28 cellular contexts compared by ENCODE assay signal in genomic region chr6:118669561-118669960, GRCh38. TPM values are rescaled to one million over a fixed set of nuclear protein-coding genes. Genes with fewer than 3 reads are reported as not detected.
A peak's percentile ranks its signal among the peaks of the same experiment; 100 is the strongest.
DNase-seq lines count a peak whose midpoint lies in the region; ATAC-seq and TF ChIP-seq lines count a peak whose summit lies in the region.
"Had no signal": no experiment of that assay in that cellular context is flagged by ENCODE, and none has a peak within 500 bp of the region (broad histone marks: within the 10 kb centered on the region; RNA-seq: fewer than 3 reads in every experiment).

No MANE protein-coding gene starts in this region.

- no peak for ATAC-seq in GM18511 (IDR thresholded peaks at IDR 0.05; ENCODE audit: unreplicated experiment)
- ATAC-seq: activated naive CD8-positive, alpha-beta T cell treated with anti-CD3 and anti-CD28 coated beads, Interleukin-2, amount 50 U/mL, for 24 hours; gastroesophageal sphincter; pancreas had no signal

- TF ChIP-seq POLR2A in esophagus muscularis mucosa (IDR thresholded peaks at IDR 0.05; ENCODE audit: low read depth): no peak

- no peak for DNase-seq in activated naive CD8-positive, alpha-beta T cell treated with anti-CD3 and anti-CD28 coated beads for 36 hours
- DNase-seq in esophagus muscularis mucosa (ENCODE audit: extremely low spot score) (peak; percentile 8), nephron progenitor cell (no peak), NCI-H146 (lab: John Stamatoyannopoulos, UW) (no peak), GM20000 (ENCODE audit: low spot score) (no peak), substantia nigra (lab: John Stamatoyannopoulos, UW) (no peak)
- DNase-seq: activated CD4-positive, alpha-beta T cell treated with anti-CD3 and anti-CD28 coated beads, Interleukin-2, amount 50 U/mL, for 48 hours; activated effector memory CD4-positive, alpha-beta T cell treated with Interleukin-2 at 50 U/mL for 16 hours; activated naive CD8-positive, alpha-beta T cell treated with anti-CD3 and anti-CD28 coated beads, Interleukin-2, amount 50 U/mL, for 24 hours; Caco-2; dermis blood vessel endothelial cell; DND-41; NCI-H1105; NCI-H1930; NCI-H345; NCI-H774; pancreas; stimulated activated CD4-positive, alpha-beta T cell treated with anti-CD3 and anti-CD28 coated beads, Interleukin-4, amount 100 ng/mL, for 24 hours; stimulated activated naive CD4-positive, alpha-beta T cell; T-helper 1 cell; testis had no signal

- H3K36me3 ChIP-seq in esophagus muscularis mucosa: no peaks in the 10 kb centered on the region
- H3K36me3 ChIP-seq: gastroesophageal sphincter, pancreas, right atrium auricular region had no signal

- H3K36me3 Mint-ChIP-seq in activated naive CD8-positive, alpha-beta T cell: peaks cover 9% of the 10 kb centered on the region
- H3K36me3 Mint-ChIP-seq in activated naive CD8-positive, alpha-beta T cell treated with anti-CD3 and anti-CD28 coated beads for 36 hours: peaks cover 34% of the 10 kb centered on the region
- no peaks in the 10 kb centered on the region for H3K36me3 Mint-ChIP-seq in nephron progenitor cell (ENCODE audit: low read depth)

- peak overlapping the region; percentile 80 for H3K27ac Mint-ChIP-seq in activated naive CD8-positive, alpha-beta T cell
- no peak overlapping the region for H3K27ac Mint-ChIP-seq in activated naive CD8-positive, alpha-beta T cell treated with anti-CD3 and anti-CD28 coated beads for 36 hours
- peak overlapping the region; percentile 44 for H3K27ac Mint-ChIP-seq in nephron progenitor cell
- H3K27ac Mint-ChIP-seq: B cell had no signal

- H3K4me3 Mint-ChIP-seq in activated naive CD8-positive, alpha-beta T cell: no peak overlapping the region
- H3K4me3 Mint-ChIP-seq in activated naive CD8-positive, alpha-beta T cell treated with anti-CD3 and anti-CD28 coated beads for 36 hours: no peak overlapping the region
- no peak overlapping the region for H3K4me3 Mint-ChIP-seq in nephron progenitor cell
- H3K4me3 Mint-ChIP-seq: activated naive CD8-positive, alpha-beta T cell treated with anti-CD3 and anti-CD28 coated beads, Interleukin-2, amount 50 U/mL, for 24 hours; B cell; central memory CD8-positive, alpha-beta T cell; neural crest cell had no signal

- TF ChIP-seq EP300 in esophagus muscularis mucosa (IDR thresholded peaks at IDR 0.05): no peak

- WGBS in esophagus muscularis mucosa: 100% methylated on average over 1 of the region's 1 CpG

- no peaks in the 10 kb centered on the region for H3K27me3 Mint-ChIP-seq in activated naive CD8-positive, alpha-beta T cell
- no peaks in the 10 kb centered on the region for H3K27me3 Mint-ChIP-seq in activated naive CD8-positive, alpha-beta T cell treated with anti-CD3 and anti-CD28 coated beads for 36 hours
- H3K27me3 Mint-ChIP-seq in nephron progenitor cell (ENCODE audit: low read depth, poor library complexity): peaks cover 7% of the 10 kb centered on the region
- H3K27me3 Mint-ChIP-seq: activated naive CD8-positive, alpha-beta T cell treated with anti-CD3 and anti-CD28 coated beads, Interleukin-2, amount 50 U/mL, for 24 hours; B cell; central memory CD8-positive, alpha-beta T cell had no signal

- H3K27ac ChIP-seq in esophagus muscularis mucosa (replicated peaks in 1 of 4) (no peak overlapping the region), substantia nigra (ENCODE audit: low read depth, low read length, poor library complexity, severe bottlenecking) (no peak overlapping the region)
- H3K27ac ChIP-seq: gastroesophageal sphincter, pancreas, right atrium auricular region, testis had no signal

- H3K4me1 ChIP-seq in esophagus muscularis mucosa: peaks cover 0 to 13% (median 9%) of the 10 kb centered on the region in 4 donors
- H3K4me1 ChIP-seq: Caco-2, gastroesophageal sphincter, testis had no signal

- no peak overlapping the region for H3K4me3 ChIP-seq in esophagus muscularis mucosa
- H3K4me3 ChIP-seq: gastroesophageal sphincter, pancreas, right atrium auricular region, testis had no signal

- no peak for TF ChIP-seq CTCF in esophagus muscularis mucosa (IDR thresholded peaks at IDR 0.05)
- no peak for TF ChIP-seq CTCF in nephron progenitor cell (IDR thresholded peaks at IDR 0.05)
- no peak for TF ChIP-seq CTCF in GM20000 (IDR thresholded peaks at IDR 0.05; ENCODE audit: extremely low read depth, missing control alignments)

- H3K4me1 Mint-ChIP-seq in activated naive CD8-positive, alpha-beta T cell (ENCODE audit: low read depth): peaks cover 83% of the 10 kb centered on the region
- H3K4me1 Mint-ChIP-seq in activated naive CD8-positive, alpha-beta T cell treated with anti-CD3 and anti-CD28 coated beads for 36 hours: peaks cover 81% of the 10 kb centered on the region
- peaks cover 29% of the 10 kb centered on the region for H3K4me1 Mint-ChIP-seq in nephron progenitor cell
- H3K4me1 Mint-ChIP-seq: neural crest cell had no signal

- intact Hi-C loops in esophagus muscularis mucosa (cut with DNase I): no loop called here

- H3K9me3 Mint-ChIP-seq in activated naive CD8-positive, alpha-beta T cell (ENCODE audit: low read depth): no peaks in the 10 kb centered on the region
- H3K9me3 Mint-ChIP-seq in activated naive CD8-positive, alpha-beta T cell treated with anti-CD3 and anti-CD28 coated beads for 36 hours: peaks cover 2% of the 10 kb centered on the region
- H3K9me3 Mint-ChIP-seq in nephron progenitor cell: no peaks in the 10 kb centered on the region
- H3K9me3 Mint-ChIP-seq: activated naive CD8-positive, alpha-beta T cell treated with anti-CD3 and anti-CD28 coated beads, Interleukin-2, amount 50 U/mL, for 24 hours; central memory CD8-positive, alpha-beta T cell; neural crest cell had no signal

- H3K9me3 ChIP-seq in esophagus muscularis mucosa: no peaks in the 10 kb centered on the region
- H3K9me3 ChIP-seq: Caco-2, gastroesophageal sphincter, pancreas, right atrium auricular region, testis had no signal

- H3K27me3 ChIP-seq in esophagus muscularis mucosa: no peaks in the 10 kb centered on the region
- H3K27me3 ChIP-seq: gastroesophageal sphincter, pancreas, right atrium auricular region, testis had no signal

RNA-seq across cellular contexts. Expression of gene CEP85L, which starts 18.2 kb away (rescaled TPM):
- 10 to 100 TPM; 34.7 to 41.9 TPM for total RNA-seq in activated naive CD8-positive, alpha-beta T cell treated with anti-CD3 and anti-CD28 coated beads for 36 hours
- total RNA-seq in esophagus muscularis mucosa: 10 to 100 TPM; 12.6 to 16.2 (median 13.4) TPM
